In the genomic region with DNA sequence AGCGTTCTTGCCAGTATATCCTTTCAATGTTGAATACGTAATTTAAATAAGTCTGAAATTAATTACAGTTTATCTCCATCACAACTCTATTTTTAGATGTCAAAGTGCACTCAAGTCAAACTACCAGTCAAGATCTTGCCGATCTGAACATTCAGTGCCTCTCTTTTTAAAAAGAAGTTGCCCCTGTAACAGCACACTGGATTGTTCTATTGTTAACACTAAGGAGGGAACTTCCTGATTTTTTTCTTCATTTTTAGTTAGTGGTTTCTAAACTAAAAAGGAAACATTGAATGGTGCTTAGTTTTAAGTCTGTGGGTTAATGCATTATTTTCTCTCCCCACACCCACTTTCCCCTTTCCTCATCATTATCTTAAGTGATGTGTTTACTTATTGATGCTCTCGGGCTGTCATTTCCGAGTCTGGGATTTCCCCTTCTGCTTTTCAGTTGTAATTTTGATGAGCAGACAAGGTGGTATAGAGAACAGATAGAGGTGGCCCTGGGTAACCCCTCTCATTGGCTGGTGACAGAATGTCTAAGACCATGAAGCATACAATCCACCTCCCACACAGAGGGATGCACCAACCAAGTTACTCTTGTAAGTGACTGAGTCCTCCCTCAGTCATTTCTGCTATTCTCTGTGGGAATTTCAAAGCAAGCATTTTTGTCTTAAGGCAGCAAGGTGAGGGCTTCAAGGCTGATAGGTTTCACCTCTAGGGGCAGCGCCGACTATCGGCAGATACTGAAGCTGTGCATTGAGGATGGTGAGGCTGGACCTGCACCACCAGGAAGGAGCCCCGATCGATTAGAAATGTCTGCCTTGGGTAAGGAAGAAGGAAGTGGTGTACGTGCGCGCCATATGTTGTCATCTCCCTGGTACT, we compare ENCODE assay signal across 8 cellular contexts. TPM values are rescaled to one million over a fixed set of nuclear protein-coding genes. Genes with fewer than 3 reads are reported as not detected.
DNase-seq lines count a peak whose midpoint lies in the region; ATAC-seq and TF ChIP-seq lines count a peak whose summit lies in the region.

No MANE protein-coding gene starts in this region.

- H3K9me3 Mint-ChIP-seq in activated T-cell treated with anti-CD3 and anti-CD28 coated beads, Interleukin-2, amount 50 U/mL, for 4 hours, result no peaks in the 10 kb centered on the region

- no peaks in the 10 kb centered on the region for H4K20me1 ChIP-seq in GM23248 (ENCODE audit: insufficient read depth)

- H3K9ac ChIP-seq in GM23248, result no peak overlapping the region

- no peak overlapping the region for H3K4me3 ChIP-seq in GM23248

- no peak overlapping the region for H3K4me2 ChIP-seq in GM23248 (ENCODE audit: unreplicated experiment)

- DNase-seq in Kasumi-1 (lab: John Stamatoyannopoulos, UW), result peak; percentile 10 to 16
- DNase-seq in activated T-cell treated with anti-CD3 and anti-CD28 coated beads, Interleukin-2, amount 50 U/mL, for 4 hours, result peak; percentile 18
- peak; percentile 49 to 53 for DNase-seq in stimulated activated CD4-positive, alpha-beta T cell treated with anti-CD3 and anti-CD28 coated beads, Interleukin-15, amount 100 ng/mL, for 48 hours (ENCODE audit: low read depth in 2 of 2)
- DNase-seq in GM13976 (ENCODE audit: low spot score), result no peak
- no peak for DNase-seq in GM23248
- no peak for DNase-seq in AG08395 (ENCODE audit: low spot score)

- ATAC-seq in GM18508 (IDR thresholded peaks at IDR 0.05; ENCODE audit: insufficient read depth, unreplicated experiment) (peak; percentile 50), esophagus mucosa (no peak)
- ATAC-seq in activated T-cell treated with anti-CD3 and anti-CD28 coated beads, Interleukin-2, amount 50 U/mL, for 4 hours, result peak; percentile 97 to 99

- no peaks in the 10 kb centered on the region for H3K79me2 ChIP-seq in GM23248 (ENCODE audit: insufficient read depth)

- peaks cover 34% of the 10 kb centered on the region for H3K27me3 ChIP-seq in GM23248 (replicated peaks; ENCODE audit: insufficient read depth)

- H3K9me3 ChIP-seq in GM23248 (ENCODE audit: low read depth), result no peaks in the 10 kb centered on the region

- no peaks in the 10 kb centered on the region for H3K27me3 Mint-ChIP-seq in activated T-cell treated with anti-CD3 and anti-CD28 coated beads, Interleukin-2, amount 50 U/mL, for 4 hours (ENCODE audit: low read depth)

- TF ChIP-seq CTCF in GM13976 (IDR thresholded peaks at IDR 0.05; ENCODE audit: borderline replicate concordance, control extremely low read depth, extremely low read depth, insufficient read depth, missing control alignments), result no peak

- no peaks in the 10 kb centered on the region for H3K36me3 ChIP-seq in GM23248 (ENCODE audit: low read depth)

- no peak overlapping the region for H3K27ac ChIP-seq in GM23248

- H3K4me1 Mint-ChIP-seq in activated T-cell treated with anti-CD3 and anti-CD28 coated beads, Interleukin-2, amount 50 U/mL, for 4 hours (ENCODE audit: low read depth), result peaks cover 17% of the 10 kb centered on the region

- H3K4me3 Mint-ChIP-seq in activated T-cell treated with anti-CD3 and anti-CD28 coated beads, Interleukin-2, amount 50 U/mL, for 4 hours, result no peak overlapping the region

- WGBS in GM23248 (ENCODE audit: low coverage in 1 of 2, low lambda C conversion rate in 2 of 2, missing lambda C conversion rate in 2 of 2), 2 experiments, result 90 to 92% methylated on average over 13 of the region's 13 CpGs

- no peaks in the 10 kb centered on the region for H3K4me1 ChIP-seq in GM23248 (ENCODE audit: insufficient read depth)

- H3F3A ChIP-seq in GM23248 (ENCODE audit: insufficient read depth), result no peaks in the 10 kb centered on the region

- no peaks in the 10 kb centered on the region for H3K36me3 Mint-ChIP-seq in activated T-cell treated with anti-CD3 and anti-CD28 coated beads, Interleukin-2, amount 50 U/mL, for 4 hours (ENCODE audit: insufficient read depth)

- no peaks in the 10 kb centered on the region for H3K9me2 ChIP-seq in GM23248 (ENCODE audit: insufficient read depth)

- no peak overlapping the region for H2AFZ ChIP-seq in GM23248

- in situ Hi-C loops in GM13976 (cut with MboI; ENCODE audit: low sequenced_read_pairs, unreplicated experiment) (no loop called here), GM23248 (cut with MboI) (no loop called here)

RNA-seq across cellular contexts. Expression of gene CHN2, which starts 49.4 kb away (rescaled TPM):
- total RNA-seq in activated T-cell treated with anti-CD3 and anti-CD28 coated beads, Interleukin-2, amount 50 U/mL, for 4 hours, result 1 to 10 TPM; 1.1 to 1.5 (median 1.4) TPM
- 1.5 TPM in 1 of 2 replicates, not detected in the other for total RNA-seq in GM23248 (2014; rRNA removed; shearing (Covaris generic))
- polyA plus RNA-seq in GM23248 (2016; fragmentation: Nextera tagmentation; extraction: Ambion mirVana), result 1.4 and 2.3 TPM in 2 replicates
- total RNA-seq in esophagus mucosa, result 1.6 TPM

Comparison
In these comparisons a context has a peak if more than half of its experiments do, and no peak if none do; other contexts are left out.
1. DNase-seq: peak in Kasumi-1 (2 of 2), activated T-cell treated with anti-CD3 and anti-CD28 coated beads, Interleukin-2, amount 50 U/mL, for 4 hours (single experiment) and stimulated activated CD4-positive, alpha-beta T cell treated with anti-CD3 and anti-CD28 coated beads, Interleukin-15, amount 100 ng/mL, for 48 hours (2 of 2); none in GM13976 (single experiment), GM23248 (single experiment) and AG08395 (single experiment).